19 cellular contexts compared by ENCODE assay signal in the genomic region with DNA sequence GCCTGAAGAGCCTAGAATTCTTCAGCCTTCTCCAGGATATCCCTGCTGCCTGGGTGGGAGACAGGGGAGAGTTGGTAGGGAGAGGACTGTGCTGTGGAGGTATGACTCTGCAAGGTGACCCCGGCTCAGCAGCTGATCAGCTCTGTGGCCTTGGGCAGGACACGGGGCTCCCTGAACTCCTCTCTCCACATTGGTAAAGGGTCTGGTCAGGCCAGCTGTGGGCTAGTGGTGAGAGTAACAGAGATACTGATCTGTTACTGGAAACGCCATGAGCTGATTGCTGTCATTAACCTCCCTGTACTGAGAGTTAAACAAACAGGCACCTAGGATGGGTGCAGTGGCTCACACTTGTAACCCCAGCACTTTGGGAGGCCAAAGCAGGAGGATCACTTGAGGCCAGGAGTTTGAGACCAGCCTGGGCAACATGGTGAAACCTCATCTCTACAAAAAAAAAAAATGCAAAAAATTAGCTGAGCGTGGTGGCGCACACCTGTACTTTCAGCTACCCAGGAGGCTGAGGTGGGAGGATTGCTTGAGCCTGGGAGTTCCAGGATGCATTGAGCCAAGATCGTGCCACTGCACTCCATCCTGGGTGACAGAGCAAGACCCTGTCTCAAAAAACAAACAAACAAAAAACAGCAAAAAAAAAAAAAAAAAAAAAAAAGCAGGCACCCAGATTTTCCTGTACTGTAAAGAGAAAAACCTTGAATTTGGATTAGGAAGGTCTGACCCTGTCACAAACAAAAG.
"Had no signal": no experiment of that assay in that cellular context is flagged by ENCODE, and none has a peak within 500 bp of the region (broad histone marks: within the 10 kb centered on the region; RNA-seq: fewer than 3 reads in every experiment).

No MANE protein-coding gene starts in this region.

- H3K4me2 ChIP-seq: smooth muscle cell had no signal

- H3K27ac ChIP-seq: adrenal gland, breast epithelium, esophagus squamous epithelium, testis, upper lobe of left lung, WERI-Rb-1 had no signal

- ATAC-seq: activated naive CD4-positive, alpha-beta T cell treated with anti-CD3 and anti-CD28 coated beads, Interleukin-2, amount 50 U/mL, for 72 hours; naive thymus-derived CD8-positive, alpha-beta T cell; sciatic nerve; stimulated activated effector memory CD8-positive, alpha-beta T cell treated with anti-CD3 and anti-CD28 coated beads, Interleukin-12 subunit alpha, Interleukin-12 subunit beta, amount 100 ng/mL, for 72 hours had no signal

- H3K4me3 ChIP-seq: adrenal gland, breast epithelium, esophagus squamous epithelium, smooth muscle cell, testis, upper lobe of left lung had no signal

- H3K36me3 ChIP-seq: adrenal gland, breast epithelium, esophagus squamous epithelium, WERI-Rb-1 had no signal

- H3K27me3 ChIP-seq: adrenal gland, breast epithelium, esophagus squamous epithelium, testis, upper lobe of left lung had no signal

- H3K9me3 ChIP-seq: adrenal gland, breast epithelium, esophagus squamous epithelium, testis, upper lobe of left lung had no signal

- H3K4me1 ChIP-seq: adrenal gland, breast epithelium, upper lobe of left lung had no signal

- FAIRE-seq: astrocyte had no signal

- DNase-seq: activated CD4-positive, alpha-beta T cell treated with anti-CD3 and anti-CD28 coated beads, Interleukin-2, amount 50 U/mL, for 4 hours; activated gamma-delta T cell treated with Interleukin-2 at 50 U/mL for 16 hours; adrenal gland; cerebellar nuclear complex; cortex of kidney; esophagus squamous epithelium; immature natural killer cell; kidney glomerular epithelial cell; stimulated activated CD4-positive, alpha-beta T cell treated with anti-CD3 and anti-CD28 coated beads, Interleukin-4, amount 100 ng/mL, for 24 hours; testis; upper lobe of left lung; WERI-Rb-1 had no signal
